8 cellular contexts compared by ENCODE assay signal in genomic region chr11:123062892-123063395, GRCh38. TPM values are rescaled to one million over a fixed set of nuclear protein-coding genes. Genes with fewer than 3 reads are reported as not detected.
DNase-seq lines count a peak whose midpoint lies in the region; ATAC-seq and TF ChIP-seq lines count a peak whose summit lies in the region.

No MANE protein-coding gene starts in this region.

- peak in 1 of 3 donors; percentile 2 for TF ChIP-seq POLR2A in spleen (IDR thresholded peaks at IDR 0.05)

- H3K4me3 Mint-ChIP-seq in T-helper 1 cell treated with Interleukin-12 subunit alpha and Interleukin-12 subunit beta and Interleukin-4 antibody, amounts not matched to agents 30 μg/mL and 1 μg/mL, for 36 hours = peak overlapping the region; percentile 99

- no peak for ATAC-seq in esophagus mucosa

- 0 to 1% (median 1%) methylated on average over 28 to 29 of the region's 29 CpGs for WGBS in spleen, 5 donors

- peak overlapping the region; percentile 99 to 100 (median 100) for H3K27ac ChIP-seq in spleen

- no peak for DNase-seq in T-helper 1 cell
- DNase-seq in LNCaP clone FGC (ENCODE audit: low read depth) = no peak
- no peak for DNase-seq in adipocyte (ENCODE audit: low read depth)
- DNase-seq in spleen = no peak
- no peak for DNase-seq in KBM-7

- H3K4me1 ChIP-seq in adipocyte (ENCODE audit: control insufficient read depth, insufficient read depth, low read length) (peaks cover 46% of the 10 kb centered on the region), iPS-15b (ENCODE audit: control insufficient read depth, insufficient read depth, low read length) (peaks cover 2% of the 10 kb centered on the region), spleen (peaks cover 47 to 83% (median 70%) of the 10 kb centered on the region in 6 donors)

- H3K27ac Mint-ChIP-seq in T-helper 1 cell treated with Interleukin-12 subunit alpha and Interleukin-12 subunit beta and Interleukin-4 antibody, amounts not matched to agents 30 μg/mL and 1 μg/mL, for 36 hours = peak overlapping the region; percentile 99

- no peaks in the 10 kb centered on the region for H3K27me3 Mint-ChIP-seq in T-helper 1 cell treated with Interleukin-12 subunit alpha and Interleukin-12 subunit beta and Interleukin-4 antibody, amounts not matched to agents 30 μg/mL and 1 μg/mL, for 36 hours (ENCODE audit: low read depth)

- peaks cover 32% of the 10 kb centered on the region for H3K36me3 ChIP-seq in adipocyte (ENCODE audit: control insufficient read depth, insufficient read depth, low read length, severe bottlenecking)
- H3K36me3 ChIP-seq in iPS-15b (ENCODE audit: control insufficient read depth, insufficient read depth, low read length) = peaks cover 31% of the 10 kb centered on the region
- H3K36me3 ChIP-seq in spleen = peaks cover 4 to 40% (median 31%) of the 10 kb centered on the region in 6 donors

- H3K9me3 ChIP-seq in adipocyte (ENCODE audit: control insufficient read depth, low read length) (no peaks in the 10 kb centered on the region), iPS-15b (ENCODE audit: control insufficient read depth, insufficient read depth, low read length) (no peaks in the 10 kb centered on the region), spleen (no peaks in the 10 kb centered on the region)

- H3K36me3 Mint-ChIP-seq in T-helper 1 cell treated with Interleukin-12 subunit alpha and Interleukin-12 subunit beta and Interleukin-4 antibody, amounts not matched to agents 30 μg/mL and 1 μg/mL, for 36 hours (ENCODE audit: low read depth) = peaks cover 51% of the 10 kb centered on the region

- TF ChIP-seq CTCF in LNCaP clone FGC (IDR thresholded peaks at IDR 0.05; ENCODE audit: control insufficient read depth, extremely low read depth, insufficient read depth) = no peak
- no peak for TF ChIP-seq CTCF in spleen (IDR thresholded peaks at IDR 0.05 in 8 of 11, conservative IDR thresholded peaks at IDR 0.05 in 3 of 11)

- H3K4me3 ChIP-seq in LNCaP clone FGC (ENCODE audit: low read depth, low read length) = peak overlapping the region; percentile 99
- peak overlapping the region; percentile 97 for H3K4me3 ChIP-seq in adipocyte (ENCODE audit: low read length)
- peak overlapping the region; percentile 91 for H3K4me3 ChIP-seq in iPS-15b (ENCODE audit: low read depth, low read length)
- peak overlapping the region; percentile 56 to 100 (median 90) for H3K4me3 ChIP-seq in spleen

- no peaks in the 10 kb centered on the region for H3K27me3 ChIP-seq in adipocyte (replicated peaks; ENCODE audit: control insufficient read depth, insufficient read depth, low read length)
- no peaks in the 10 kb centered on the region for H3K27me3 ChIP-seq in iPS-15b (ENCODE audit: control insufficient read depth, insufficient read depth, low read length)
- no peaks in the 10 kb centered on the region for H3K27me3 ChIP-seq in spleen (replicated peaks in 1 of 7)

- no peaks in the 10 kb centered on the region for H3K9me3 Mint-ChIP-seq in T-helper 1 cell treated with Interleukin-12 subunit alpha and Interleukin-12 subunit beta and Interleukin-4 antibody, amounts not matched to agents 30 μg/mL and 1 μg/mL, for 36 hours

- intact Hi-C loops in spleen (cut with DNase I; ENCODE audit: low total_unique reads) = no loop called here

- H3K4me1 Mint-ChIP-seq in T-helper 1 cell treated with Interleukin-12 subunit alpha and Interleukin-12 subunit beta and Interleukin-4 antibody, amounts not matched to agents 30 μg/mL and 1 μg/mL, for 36 hours (ENCODE audit: low read depth) = peaks cover 42% of the 10 kb centered on the region

- H3K9ac ChIP-seq in adipocyte (ENCODE audit: low read length) = peak overlapping the region; percentile 100
- H3K9ac ChIP-seq in iPS-15b (ENCODE audit: low read depth, low read length) = peak overlapping the region; percentile 100

- in situ Hi-C loops in KBM-7 (cut with MboI; ENCODE audit: low pct_unique_long_range_greater_than_20kb, low sequenced_read_pairs) = no loop called here

RNA-seq across cellular contexts. Expression of gene HSPA8, which starts 1.0 kb away (rescaled TPM):
- total RNA-seq in spleen = 1,000 to 10,000 TPM in 1 of 7 donors, 100 to 1,000 TPM in 6; 550 to 1,026 (median 678) TPM
- 100 to 1,000 TPM; 110 to 369 (median 156) TPM for polyA plus RNA-seq in spleen
- total RNA-seq in esophagus mucosa = 681 TPM
